2 cellular contexts compared by ENCODE assay signal in genomic region chr6:5537132-5537531, GRCh38.
TF ChIP-seq lines count a peak whose summit lies in the region.

No MANE protein-coding gene starts in this region.

TF ChIP-seq in SK-N-SH treated with all-trans-retinoic acid at 6 μM for 48 hours, 23 proteins besides CTCF, POLR2A, EP300 and RAD21 (continued from another document):
- TF ChIP-seq TCF4 (CRISPR knock-in tag; IDR thresholded peaks at IDR 0.05; ENCODE audit: borderline replicate concordance) (no peak), GLIS3 (CRISPR knock-in tag; IDR thresholded peaks at IDR 0.05) (no peak), ZNF70 (CRISPR knock-in tag; IDR thresholded peaks at IDR 0.05) (no peak), BACH2 (CRISPR knock-in tag; IDR thresholded peaks at IDR 0.05; ENCODE audit: borderline replicate concordance) (no peak)

TF ChIP-seq in SK-N-SH, 30 proteins besides CTCF, POLR2A, EP300 and RAD21 (continued from another document):
- no peak for TF ChIP-seq POLR2AphosphoS5 (IDR thresholded peaks at IDR 0.05; ENCODE audit: low read depth, low read length)
- TF ChIP-seq MEF2A (IDR thresholded peaks at IDR 0.05; ENCODE audit: borderline replicate concordance, low read depth), result no peak
- no peak for TF ChIP-seq TAF1 (IDR thresholded peaks at IDR 0.05; ENCODE audit: borderline replicate concordance, low read depth, low read length)
- no peak for TF ChIP-seq FOXJ3 (CRISPR knock-in tag; IDR thresholded peaks at IDR 0.05)
- TF ChIP-seq USF2 (IDR thresholded peaks at IDR 0.05; ENCODE audit: borderline replicate concordance, low read depth, low read length), result no peak
